9 cellular contexts compared by ENCODE assay signal in the genomic region with DNA sequence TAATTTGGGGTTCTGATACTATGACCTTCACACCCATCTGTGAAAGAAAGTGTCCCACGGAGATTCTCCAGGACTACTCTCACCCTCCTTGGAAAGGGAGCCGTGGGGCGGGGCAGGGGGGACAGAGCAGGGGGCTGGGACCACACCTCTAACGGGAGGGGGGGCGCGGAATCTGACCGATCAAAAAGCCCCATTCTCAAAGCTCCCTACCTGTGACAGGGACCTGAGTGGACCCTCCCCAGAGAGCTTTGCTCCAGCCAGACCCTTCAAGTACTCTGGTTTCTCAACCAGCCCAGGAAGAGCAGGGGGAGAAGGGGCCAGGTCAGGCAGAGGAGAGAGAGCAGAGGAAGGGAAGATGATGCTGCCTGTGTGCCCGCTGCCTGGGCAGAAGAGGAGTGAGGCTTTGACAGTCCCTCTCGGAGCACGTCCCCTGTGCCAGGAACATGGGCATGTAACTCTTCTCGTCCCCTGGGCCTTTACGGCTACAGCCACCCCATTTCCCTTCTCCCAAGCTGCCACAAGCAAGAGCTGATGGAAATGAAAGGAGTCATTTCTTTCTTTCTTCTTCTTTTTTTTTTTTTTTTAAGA. TPM values are rescaled to one million over a fixed set of nuclear protein-coding genes. Genes with fewer than 3 reads are reported as not detected.
A peak's percentile ranks its signal among the peaks of the same experiment; 100 is the strongest.
DNase-seq lines count a peak whose midpoint lies in the region; ATAC-seq, FAIRE-seq and TF ChIP-seq lines count a peak whose summit lies in the region.
"Had no signal": no experiment of that assay in that cellular context is flagged by ENCODE, and none has a peak within 500 bp of the region (broad histone marks: within the 10 kb centered on the region; RNA-seq: fewer than 3 reads in every experiment).

No MANE protein-coding gene starts in this region.

- FAIRE-seq in H54 (lab: Jason Lieb, UNC), result no peak

- ATAC-seq in esophagus mucosa, result peak; percentile 7
- no peak for ATAC-seq in GM18867 (IDR thresholded peaks at IDR 0.05; ENCODE audit: unreplicated experiment)

- TF ChIP-seq POLR2A in H54 (IDR thresholded peaks at IDR 0.05; ENCODE audit: low read depth, low read length), result no peak

- H3K4me3 ChIP-seq in GM12864 (ENCODE audit: low read depth, low read length) (peak overlapping the region; percentile 57), skeletal muscle cell (ENCODE audit: low read depth, low read length) (peak overlapping the region; percentile 4)

- DNase-seq in GM12864 (ENCODE audit: low read depth), result no peak
- DNase-seq in OCI-M1 (lab: John Stamatoyannopoulos, UW), result peak; percentile 55
- no peak for DNase-seq in skeletal muscle cell (ENCODE audit: low read depth)
- no peak for DNase-seq in amygdala (lab: John Stamatoyannopoulos, UW)
- DNase-seq in H54 (ENCODE audit: insufficient read length, low spot score), result no peak
- no peak for DNase-seq in occipital lobe (lab: John Stamatoyannopoulos, UW)

- TF ChIP-seq CTCF in GM12864 (IDR thresholded peaks at IDR 0.05; ENCODE audit: low read depth, low read length, missing control alignments), result no peak

RNA-seq across cellular contexts. Expression of a gene that starts 0.7 kb away (rescaled TPM):
- total RNA-seq in esophagus mucosa (13.0 TPM), occipital lobe (2.5 TPM)

RNA-seq across cellular contexts. Expression of a gene that starts 19.5 kb away (rescaled TPM):
- total RNA-seq in esophagus mucosa (0.68 TPM), occipital lobe (not detected)
- total RNA-seq: HT-29 had no signal

RNA-seq across cellular contexts. Expression of a gene that starts 43.4 kb away (rescaled TPM):
- total RNA-seq in esophagus mucosa, result 3.5 TPM
- not detected for total RNA-seq in occipital lobe
- total RNA-seq: HT-29 had no signal
